9 cellular contexts compared by ENCODE assay signal in the genomic region with DNA sequence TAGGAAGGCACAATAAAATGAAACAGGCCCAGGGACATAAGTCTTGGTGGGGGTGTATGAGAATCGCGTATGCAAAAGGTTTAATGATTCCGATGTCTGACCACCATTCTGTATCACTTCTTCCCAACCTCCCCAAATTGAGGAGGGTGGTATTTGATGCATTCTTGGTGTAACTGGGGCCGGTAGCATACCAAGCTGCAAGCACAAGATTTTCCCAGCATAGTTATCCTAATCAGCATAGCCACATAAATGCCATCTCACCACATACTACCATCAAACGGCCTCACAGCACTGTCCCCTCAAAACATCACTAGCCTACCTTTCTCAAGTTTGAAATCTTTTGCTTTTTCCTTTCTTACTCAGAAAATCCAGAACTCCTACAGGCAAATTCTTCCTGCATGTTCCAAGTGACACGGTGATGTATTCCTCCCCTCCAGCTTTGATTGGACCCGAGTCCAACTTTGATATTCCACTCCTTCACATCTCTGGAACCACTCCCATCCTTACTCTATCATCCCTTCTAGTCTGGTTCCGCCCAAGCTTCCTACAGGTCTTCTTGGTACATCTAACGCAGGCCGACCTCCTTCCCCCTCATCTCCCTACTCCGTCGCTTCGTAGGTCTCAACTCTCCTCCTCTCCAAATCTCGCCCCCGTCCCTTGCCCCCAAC. TPM values are rescaled to one million over a fixed set of nuclear protein-coding genes. Genes with fewer than 3 reads are reported as not detected.
DNase-seq lines count a peak whose midpoint lies in the region; ATAC-seq and TF ChIP-seq lines count a peak whose summit lies in the region.
"Had no signal": no experiment of that assay in that cellular context is flagged by ENCODE, and none has a peak within 500 bp of the region (broad histone marks: within the 10 kb centered on the region; RNA-seq: fewer than 3 reads in every experiment).

No MANE protein-coding gene starts in this region.

- peaks cover 19% of the 10 kb centered on the region for H3K79me2 ChIP-seq in neural cell (replicated peaks; ENCODE audit: insufficient read depth, low read length)

- H3K27ac Mint-ChIP-seq in activated naive CD4-positive, alpha-beta T cell treated with anti-CD3 and anti-CD28 coated beads for 36 hours: peak overlapping the region; percentile 93

- peak overlapping the region; percentile 59 to 66 for H3K4me3 ChIP-seq in esophagus (ENCODE audit: low read depth in 1 of 2, low read length in 2 of 2)
- H3K4me3 ChIP-seq in neural cell (ENCODE audit: low read length): peak overlapping the region; percentile 91

- in situ Hi-C loops in SK-MEL-5 (cut with HindIII; ENCODE audit: low pct_unique_long_range_greater_than_20kb, low sequenced_read_pairs): no loop called here

- H3K36me3 ChIP-seq in esophagus (ENCODE audit: control insufficient read depth in 2 of 2, insufficient read depth in 2 of 2, low read length in 1 of 2) (peaks cover 17 to 27% of the 10 kb centered on the region in 2 donors), neural cell (ENCODE audit: insufficient read depth, low read length) (no peaks in the 10 kb centered on the region)

- H3K27ac ChIP-seq in esophagus (ENCODE audit: low read depth in 2 of 2, low read length in 1 of 2) (peak overlapping the region; percentile 88 to 96), neural cell (ENCODE audit: low read length) (peak overlapping the region; percentile 89)

- no peaks in the 10 kb centered on the region for H3K9me3 Mint-ChIP-seq in activated naive CD4-positive, alpha-beta T cell treated with anti-CD3 and anti-CD28 coated beads for 36 hours

- intact Hi-C loops in activated naive CD4-positive, alpha-beta T cell treated with anti-CD3 and anti-CD28 coated beads for 36 hours (cut with micrococcal nuclease): loop anchor here (1.0 to 10.0 kb wide), 9 partner anchors 10 to 702 kb away; a partner anchor contains a TSS

- CTCF ChIA-PET in activated naive CD4-positive, alpha-beta T cell treated with anti-CD3 and anti-CD28 coated beads for 36 hours (lab: Charles Lee): interaction anchor here (0.9 to 4.3 kb wide), 7 partner anchors 9 to 187 kb away, joined by 3 to 26 read pairs (median 4); a partner anchor contains a TSS

- no peak for TF ChIP-seq RAD21 in neural cell (conservative IDR thresholded peaks at IDR 0.05)

- H3K4me2 ChIP-seq in neural cell (ENCODE audit: low read length): peak overlapping the region; percentile 99

- ATAC-seq in HG03521 (IDR thresholded peaks at IDR 0.05; ENCODE audit: unreplicated experiment) (no peak), GM21529 (IDR thresholded peaks at IDR 0.05; ENCODE audit: unreplicated experiment) (no peak)

- DNase-seq in activated naive CD4-positive, alpha-beta T cell treated with anti-CD3 and anti-CD28 coated beads for 36 hours: no peak
- no peak for DNase-seq in activated naive CD4-positive, alpha-beta T cell treated with anti-CD3 and anti-CD28 coated beads, Interleukin-2, amount 50 U/mL, for 16 hours
- peak; percentile 58 for DNase-seq in SK-MEL-5 (ENCODE audit: low read depth, low spot score)
- DNase-seq in stimulated activated CD4-positive, alpha-beta T cell treated with anti-CD3 and anti-CD28 coated beads, Interleukin-12 subunit alpha, Interleukin-12 subunit beta, amount 100 ng/mL, for 4 hours: no peak

- H3K27me3 Mint-ChIP-seq in activated naive CD4-positive, alpha-beta T cell treated with anti-CD3 and anti-CD28 coated beads for 36 hours (ENCODE audit: low read depth): no peaks in the 10 kb centered on the region

- H4K20me1 ChIP-seq in neural cell (ENCODE audit: insufficient read depth): peaks cover 2% of the 10 kb centered on the region

- TF ChIP-seq EP300 in neural cell (conservative IDR thresholded peaks at IDR 0.05; ENCODE audit: poor library complexity, severe bottlenecking): no peak

- no peak for TF ChIP-seq CTCF in neural cell (IDR thresholded peaks at IDR 0.05; ENCODE audit: poor library complexity, severe bottlenecking)

- H2AFZ ChIP-seq in neural cell (ENCODE audit: low read depth, low read length): peak overlapping the region; percentile 65

- H3F3A ChIP-seq in neural cell (ENCODE audit: insufficient read depth, low read length, poor library complexity, severe bottlenecking): no peaks in the 10 kb centered on the region

- H3K27me3 ChIP-seq in esophagus (ENCODE audit: control insufficient read depth in 1 of 2, insufficient read depth in 2 of 2, low read length in 2 of 2): no peaks in the 10 kb centered on the region
- H3K27me3 ChIP-seq in neural cell (ENCODE audit: insufficient read depth, low read depth, low read length): no peaks in the 10 kb centered on the region

- 8 to 10% methylated on average over 15 of the region's 15 CpGs for WGBS in esophagus, 2 donors

- H3K36me3 Mint-ChIP-seq in activated naive CD4-positive, alpha-beta T cell treated with anti-CD3 and anti-CD28 coated beads for 36 hours (ENCODE audit: low read depth): peaks cover 35% of the 10 kb centered on the region

- peaks cover 0 to 2% of the 10 kb centered on the region in 2 donors for H3K4me1 ChIP-seq in esophagus (ENCODE audit: control insufficient read depth in 2 of 2, insufficient read depth in 2 of 2, low read length in 1 of 2)

- no peaks in the 10 kb centered on the region for H3K9me3 ChIP-seq in esophagus (ENCODE audit: control insufficient read depth in 2 of 2, insufficient read depth in 1 of 2, low read depth in 1 of 2, low read length in 1 of 2)
- no peaks in the 10 kb centered on the region for H3K9me3 ChIP-seq in neural cell (ENCODE audit: low read length)

- H3K9me2 ChIP-seq in neural cell (ENCODE audit: insufficient read depth, low read length): no peaks in the 10 kb centered on the region

- peaks cover 42% of the 10 kb centered on the region for H3K4me1 Mint-ChIP-seq in activated naive CD4-positive, alpha-beta T cell treated with anti-CD3 and anti-CD28 coated beads for 36 hours (ENCODE audit: low read depth)

- peak overlapping the region; percentile 91 for H3K9ac ChIP-seq in neural cell (ENCODE audit: low read length)

- peak overlapping the region; percentile 94 for H3K4me3 Mint-ChIP-seq in activated naive CD4-positive, alpha-beta T cell treated with anti-CD3 and anti-CD28 coated beads for 36 hours

RNA-seq across cellular contexts. Expression of a gene that starts 0.7 kb away (rescaled TPM):
- total RNA-seq in activated naive CD4-positive, alpha-beta T cell treated with anti-CD3 and anti-CD28 coated beads for 36 hours: 10 to 100 TPM; 52.6 to 54.5 TPM
- 16.4 and 28.1 TPM in 2 replicates for total RNA-seq in SK-MEL-5 (2014; rRNA removed; shearing (Covaris generic))
- polyA plus RNA-seq in SK-MEL-5 (2015; cell fraction: cytosol; rRNA removed): 27.6 and 31.3 TPM in 2 replicates
- polyA plus RNA-seq in SK-MEL-5 (2015; cell fraction: nucleus; rRNA removed): 814 and 866 TPM in 2 replicates
- polyA plus RNA-seq in esophagus (10 to 100 TPM; 29.2 to 55.3 TPM), neural cell (44.4 and 57.7 TPM in 2 replicates)
- polyA minus RNA-seq in neural cell: 35.1 and 39.0 TPM in 2 replicates

RNA-seq across cellular contexts. Expression of a gene that starts 4.7 kb away (rescaled TPM):
- total RNA-seq in activated naive CD4-positive, alpha-beta T cell treated with anti-CD3 and anti-CD28 coated beads for 36 hours: 1 to 10 TPM in 1 of 2 experiments, under 1 TPM in 1; 0.79 to 1.6 TPM
- total RNA-seq in SK-MEL-5 (2014; rRNA removed; shearing (Covaris generic)): 2.9 and 3.3 TPM in 2 replicates
- 3.8 and 5.6 TPM in 2 replicates for polyA plus RNA-seq in SK-MEL-5 (2015; cell fraction: cytosol; rRNA removed)
- polyA plus RNA-seq in SK-MEL-5 (2015; cell fraction: nucleus; rRNA removed): 42.1 and 42.4 TPM in 2 replicates
- polyA plus RNA-seq in esophagus: 1 to 10 TPM; 2.4 to 6.6 TPM
- polyA plus RNA-seq in neural cell: 53.2 and 53.4 TPM in 2 replicates
- 27.2 and 28.7 TPM in 2 replicates for polyA minus RNA-seq in neural cell

RNA-seq across cellular contexts. Expression of a gene that starts 10.4 kb away (rescaled TPM):
- 10 to 100 TPM; 80.3 to 82.9 TPM for total RNA-seq in activated naive CD4-positive, alpha-beta T cell treated with anti-CD3 and anti-CD28 coated beads for 36 hours
- 336 and 344 TPM in 2 replicates for total RNA-seq in SK-MEL-5 (2014; rRNA removed; shearing (Covaris generic))
- polyA plus RNA-seq in SK-MEL-5 (2015; cell fraction: cytosol; rRNA removed): 612 and 626 TPM in 2 replicates
- polyA plus RNA-seq in SK-MEL-5 (2015; cell fraction: nucleus; rRNA removed): 136 and 206 TPM in 2 replicates
- 10 to 100 TPM; 20.2 to 47.3 TPM for polyA plus RNA-seq in esophagus
- 34.6 and 50.0 TPM in 2 replicates for polyA plus RNA-seq in neural cell
- polyA minus RNA-seq in neural cell: 26.3 and 29.4 TPM in 2 replicates

RNA-seq across cellular contexts. Expression of a gene that starts 17.3 kb away (rescaled TPM):
- total RNA-seq in activated naive CD4-positive, alpha-beta T cell treated with anti-CD3 and anti-CD28 coated beads for 36 hours: 10 to 100 TPM; 32.1 to 32.8 TPM
- 6.3 and 7.9 TPM in 2 replicates for total RNA-seq in SK-MEL-5 (2014; rRNA removed; shearing (Covaris generic))
- 83.4 and 97.7 TPM in 2 replicates for polyA plus RNA-seq in SK-MEL-5 (2015; cell fraction: cytosol; rRNA removed)
- polyA plus RNA-seq in SK-MEL-5 (2015; cell fraction: nucleus; rRNA removed): 50.9 and 59.5 TPM in 2 replicates
- polyA plus RNA-seq in esophagus (10 to 100 TPM; 12.7 to 13.6 TPM), neural cell (9.8 and 11.1 TPM in 2 replicates)
- 8.0 and 8.6 TPM in 2 replicates for polyA minus RNA-seq in neural cell

RNA-seq across cellular contexts. Expression of a gene that starts 28.6 kb away (rescaled TPM):
- not detected for total RNA-seq in activated naive CD4-positive, alpha-beta T cell treated with anti-CD3 and anti-CD28 coated beads for 36 hours
- total RNA-seq in SK-MEL-5 (2014; rRNA removed; shearing (Covaris generic)): 0.11 TPM in 1 of 2 replicates, not detected in the other
- polyA plus RNA-seq in SK-MEL-5 (2015; cell fraction: cytosol; rRNA removed): 0.05 TPM in 1 of 2 replicates, not detected in the other
- not detected in 2 replicates for polyA plus RNA-seq in SK-MEL-5 (2015; cell fraction: nucleus; rRNA removed)
- polyA plus RNA-seq in esophagus: under 1 TPM; 0.02 to 0.04 TPM
- not detected in 2 replicates for polyA plus RNA-seq in neural cell
- polyA minus RNA-seq in neural cell: not detected in 2 replicates
- total RNA-seq: lung microvascular endothelial cell had no signal
